ENCODE assay signal across 1 cellular context in genomic region chr16:56478228-56479049, GRCh38.
TF ChIP-seq lines count a peak whose summit lies in the region.

No MANE protein-coding gene starts in this region.

TF ChIP-seq in K562, 482 proteins besides CTCF, POLR2A, EP300 and RAD21 (continued from another document):
- TF ChIP-seq RCOR1 (IDR thresholded peaks at IDR 0.05; ENCODE audit: borderline replicate concordance in 1 of 2, low read depth in 2 of 2, low read length in 2 of 2), result peak in 1 of 2 experiments; percentile 49; a peak in 1 of 4 replicates
- no peak for TF ChIP-seq CREM (IDR thresholded peaks at IDR 0.05; ENCODE audit: low read depth)
- TF ChIP-seq MYBL2 (IDR thresholded peaks at IDR 0.05; ENCODE audit: low read depth), result no peak
- no peak for TF ChIP-seq MYBL2 (CRISPR knock-in tag; IDR thresholded peaks at IDR 0.05; ENCODE audit: borderline replicate concordance)
- no peak for TF ChIP-seq SMAD2 (IDR thresholded peaks at IDR 0.05; ENCODE audit: low read depth, low read length)
- no peak for TF ChIP-seq RNF2 (IDR thresholded peaks at IDR 0.05)
- no peak for TF ChIP-seq CHAMP1 (IDR thresholded peaks at IDR 0.05)
- TF ChIP-seq ZNF584 (CRISPR knock-in tag; IDR thresholded peaks at IDR 0.05; ENCODE audit: low read depth), result peak; percentile 50; the same call in 1 of the 2 replicates
- TF ChIP-seq TCF7L2 (IDR thresholded peaks at IDR 0.05; ENCODE audit: low read depth, low read length), result no peak
- TF ChIP-seq MXD1 (CRISPR knock-in tag; IDR thresholded peaks at IDR 0.05; ENCODE audit: borderline replicate concordance, poor library complexity, severe bottlenecking), result no peak
TF ChIP-seq in K562: peak in this region for 36.
